ENCODE assay signal across 8 cellular contexts in the genomic region with DNA sequence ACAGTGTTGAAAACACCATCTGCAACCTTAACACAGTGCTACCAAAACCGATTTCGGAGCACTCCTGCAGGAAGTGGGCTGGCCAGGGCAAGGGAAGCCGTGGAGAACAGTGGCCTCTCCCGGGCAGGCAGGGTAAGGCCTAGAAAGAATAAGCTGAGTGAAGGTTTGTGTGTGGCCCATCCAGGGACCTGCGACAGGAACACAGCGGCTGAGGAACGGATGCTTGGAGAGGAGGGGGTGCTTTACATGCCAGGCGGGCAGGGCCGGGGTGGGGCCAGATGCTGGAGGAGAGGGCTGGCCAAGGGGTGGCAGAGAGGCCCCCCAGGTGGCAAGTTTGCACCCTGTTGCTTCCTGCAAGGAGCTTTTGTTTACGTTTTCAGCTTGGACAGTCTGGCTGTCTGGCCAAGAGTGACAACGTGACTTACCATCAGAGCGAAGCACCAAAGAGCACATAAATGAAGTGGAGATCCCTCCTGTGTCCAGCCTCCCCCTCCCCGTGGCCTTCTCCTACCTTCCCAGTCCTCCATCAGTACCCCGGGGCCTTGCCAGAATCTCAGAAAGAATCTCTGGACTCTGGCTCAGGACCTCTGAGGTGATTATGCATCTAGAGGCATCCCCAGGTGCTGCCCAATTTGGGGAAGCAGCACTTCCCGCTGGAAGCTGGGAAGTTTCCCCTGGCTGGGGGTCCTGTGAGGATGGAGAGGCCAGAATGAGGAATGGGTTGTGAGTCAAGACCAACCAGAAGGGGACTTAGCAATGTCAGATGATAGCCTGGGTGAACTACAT.
DNase-seq lines count a peak whose midpoint lies in the region; ATAC-seq lines count a peak whose summit lies in the region.

No MANE protein-coding gene starts in this region.

- H3K27me3 ChIP-seq in ectodermal cell (ENCODE audit: control insufficient read depth, insufficient read depth, low read length, poor library complexity, severe bottlenecking) = no peaks in the 10 kb centered on the region

- H3K4me1 ChIP-seq in ectodermal cell (ENCODE audit: control insufficient read depth, insufficient read depth, low read length) = peaks cover 35% of the 10 kb centered on the region

- peak overlapping the region; percentile 71 for H3K4me3 ChIP-seq in ectodermal cell (ENCODE audit: insufficient read depth, low read depth, low read length)

- ATAC-seq in GM18502 (IDR thresholded peaks at IDR 0.05; ENCODE audit: poor library complexity, unreplicated experiment) = peak; percentile 52
- ATAC-seq in HG03196 (IDR thresholded peaks at IDR 0.05; ENCODE audit: unreplicated experiment) = peak; percentile 43

- no peak overlapping the region for H3K27ac ChIP-seq in ectodermal cell (ENCODE audit: insufficient read depth, low read depth, low read length, poor library complexity, severe bottlenecking)

- peak; percentile 38 for DNase-seq in 8988T
- DNase-seq in NCI-H524 treated with DMSO at 0.1 percent for 48 hours (lab: John Stamatoyannopoulos, UW) = peak; percentile 50
- DNase-seq in activated CD4-positive, alpha-beta T cell treated with anti-CD3 and anti-CD28 coated beads, Interleukin-2, amount 50 U/mL, for 4 hours = peak; percentile 45 to 50
- peak; percentile 75 to 82 for DNase-seq in lung microvascular endothelial cell (ENCODE audit: low read depth in 2 of 2)
- DNase-seq in stimulated activated CD4-positive, alpha-beta T cell treated with anti-CD3 and anti-CD28 coated beads, TNF-alpha, amount 100 ng/mL, for 4 hours (ENCODE audit: low read depth in 3 of 3) = peak in 2 of 3 experiments; percentile 19 to 29

- WGBS in ectodermal cell, 2 experiments = 18 to 21% methylated on average over 15 of the region's 15 CpGs

- H3K9me3 ChIP-seq in ectodermal cell (ENCODE audit: control insufficient read depth, low read length) = no peaks in the 10 kb centered on the region

- no peaks in the 10 kb centered on the region for H3K36me3 ChIP-seq in ectodermal cell (ENCODE audit: control insufficient read depth, insufficient read depth, low read length)

Comparison
In these comparisons a context has a peak if more than half of its experiments do, and no peak if none do; other contexts are left out.
1. DNase-seq: peak in every context shown above with its lines; median percentile 78 in lung microvascular endothelial cell; 50 in NCI-H524 treated with DMSO at 0.1 percent for 48 hours; 48 in activated CD4-positive, alpha-beta T cell treated with anti-CD3 and anti-CD28 coated beads, Interleukin-2, amount 50 U/mL, for 4 hours; 38 in 8988T; 24 in stimulated activated CD4-positive, alpha-beta T cell treated with anti-CD3 and anti-CD28 coated beads, TNF-alpha, amount 100 ng/mL, for 4 hours.